ENCODE assay signal across 9 cellular contexts in genomic region chr17:69500911-69501429, GRCh38.
A peak's percentile ranks its signal among the peaks of the same experiment; 100 is the strongest.
DNase-seq lines count a peak whose midpoint lies in the region; ATAC-seq and TF ChIP-seq lines count a peak whose summit lies in the region.
"Had no signal": no experiment of that assay in that cellular context is flagged by ENCODE, and none has a peak within 500 bp of the region (broad histone marks: within the 10 kb centered on the region; RNA-seq: fewer than 3 reads in every experiment).

No MANE protein-coding gene starts in this region.

- H3K9me2 ChIP-seq in Karpas-422 (replicated peaks; ENCODE audit: insufficient read depth, low read length): no peaks in the 10 kb centered on the region

- H3K4me1 ChIP-seq in Karpas-422 (ENCODE audit: low read length) (peaks cover 67% of the 10 kb centered on the region), iPS-20b (ENCODE audit: insufficient read depth, low read length) (peaks cover 26% of the 10 kb centered on the region)

- H3K27ac ChIP-seq in Karpas-422 (ENCODE audit: low read length): peak overlapping the region; percentile 97
- peak overlapping the region; percentile 99 for H3K27ac ChIP-seq in VCaP
- H3K27ac ChIP-seq in iPS-20b (ENCODE audit: low read length): no peak overlapping the region
- H3K27ac ChIP-seq in substantia nigra (ENCODE audit: low read depth, low read length, poor library complexity, severe bottlenecking): peak overlapping the region; percentile 3
- H3K27ac ChIP-seq: lower lobe of right lung had no signal

- no peak overlapping the region for H2AFZ ChIP-seq in Karpas-422 (ENCODE audit: low read length)

- DNase-seq in Karpas-422 (peak; percentile 72), substantia nigra (lab: John Stamatoyannopoulos, UW) (peak in 2 of 49 donors; percentile 20 to 31)
- no peak for DNase-seq in activated CD4-positive, alpha-beta T cell treated with anti-CD3 and anti-CD28 coated beads for 1 hour
- DNase-seq: activated T-cell treated with anti-CD3 and anti-CD28 coated beads, Interleukin-2, amount 50 U/mL, for 48 hours; lower lobe of right lung had no signal

- H3K9me3 ChIP-seq in Karpas-422 (ENCODE audit: low read length) (no peaks in the 10 kb centered on the region), iPS-20b (ENCODE audit: insufficient read depth, low read depth, low read length) (no peaks in the 10 kb centered on the region)
- H3K9me3 ChIP-seq: lower lobe of right lung had no signal

- no peak for ATAC-seq in GM19351 (IDR thresholded peaks at IDR 0.05; ENCODE audit: unreplicated experiment)
- ATAC-seq in GM21390 (IDR thresholded peaks at IDR 0.05; ENCODE audit: unreplicated experiment): no peak

- no peaks in the 10 kb centered on the region for H4K20me1 ChIP-seq in Karpas-422 (ENCODE audit: insufficient read depth, low read depth, low read length)

- peaks cover 14% of the 10 kb centered on the region for H3K79me2 ChIP-seq in Karpas-422 (ENCODE audit: low read length)

- no peaks in the 10 kb centered on the region for H3K27me3 ChIP-seq in Karpas-422 (ENCODE audit: low read length)
- H3K27me3 ChIP-seq in iPS-20b (ENCODE audit: insufficient read depth, low read length): no peaks in the 10 kb centered on the region

- H3K9ac ChIP-seq in Karpas-422 (ENCODE audit: low read length): peak overlapping the region; percentile 68
- peak overlapping the region; percentile 9; the same call in 1 of the 2 replicates for H3K9ac ChIP-seq in iPS-20b (ENCODE audit: low read depth, low read length)

- peak overlapping the region; percentile 87 for H3K4me2 ChIP-seq in Karpas-422 (ENCODE audit: low read depth, low read length, poor library complexity, severe bottlenecking)

- TF ChIP-seq CTCF in VCaP (conservative IDR thresholded peaks at IDR 0.05): no peak

- H3K4me3 ChIP-seq in Karpas-422 (ENCODE audit: low read length) (peak overlapping the region; percentile 66), iPS-20b (ENCODE audit: low read length) (no peak overlapping the region)

- H3K36me3 ChIP-seq in Karpas-422 (ENCODE audit: insufficient read depth, low read length): peaks cover 10% of the 10 kb centered on the region
- H3K36me3 ChIP-seq in iPS-20b (ENCODE audit: insufficient read depth, low read depth, low read length): no peaks in the 10 kb centered on the region
- H3K36me3 ChIP-seq: lower lobe of right lung had no signal
